2 cellular contexts compared by ENCODE assay signal in the genomic region with DNA sequence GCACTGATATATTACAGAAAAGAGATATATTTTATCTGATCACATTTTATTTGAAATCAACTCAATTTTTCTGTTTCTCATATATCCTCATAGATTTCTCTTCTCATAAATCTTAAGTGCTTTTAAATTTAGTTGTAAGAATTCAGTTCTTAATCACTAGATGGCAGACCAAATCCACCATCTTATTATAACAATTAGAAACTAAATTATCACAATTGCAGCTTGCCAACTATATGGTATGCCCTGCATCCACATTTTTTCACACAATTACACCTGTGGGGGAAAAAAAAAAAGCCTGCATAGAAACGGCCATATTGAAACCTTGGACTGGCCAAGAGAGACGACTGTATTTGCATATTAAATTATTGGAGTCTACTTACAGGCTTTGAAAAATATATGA.
TF ChIP-seq lines count a peak whose summit lies in the region.

No MANE protein-coding gene starts in this region.

TF ChIP-seq in liver, 16 proteins besides CTCF, POLR2A, EP300 and RAD21 (continued from another document):
- TF ChIP-seq, protein P1, sequence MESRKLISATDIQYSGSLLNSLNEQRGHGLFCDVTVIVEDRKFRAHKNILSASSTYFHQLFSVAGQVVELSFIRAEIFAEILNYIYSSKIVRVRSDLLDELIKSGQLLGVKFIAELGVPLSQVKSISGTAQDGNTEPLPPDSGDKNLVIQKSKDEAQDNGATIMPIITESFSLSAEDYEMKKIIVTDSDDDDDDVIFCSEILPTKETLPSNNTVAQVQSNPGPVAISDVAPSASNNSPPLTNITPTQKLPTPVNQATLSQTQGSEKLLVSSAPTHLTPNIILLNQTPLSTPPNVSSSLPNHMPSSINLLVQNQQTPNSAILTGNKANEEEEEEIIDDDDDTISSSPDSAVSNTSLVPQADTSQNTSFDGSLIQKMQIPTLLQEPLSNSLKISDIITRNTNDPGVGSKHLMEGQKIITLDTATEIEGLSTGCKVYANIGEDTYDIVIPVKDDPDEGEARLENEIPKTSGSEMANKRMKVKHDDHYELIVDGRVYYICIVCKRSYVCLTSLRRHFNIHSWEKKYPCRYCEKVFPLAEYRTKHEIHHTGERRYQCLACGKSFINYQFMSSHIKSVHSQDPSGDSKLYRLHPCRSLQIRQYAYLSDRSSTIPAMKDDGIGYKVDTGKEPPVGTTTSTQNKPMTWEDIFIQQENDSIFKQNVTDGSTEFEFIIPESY (IDR thresholded peaks at IDR 0.05), result no peak
- TF ChIP-seq JUND (IDR thresholded peaks at IDR 0.05) (no peak), HNF4A (conservative IDR thresholded peaks at IDR 0.05) (no peak), GABPA (IDR thresholded peaks at IDR 0.05 in 1 of 2, conservative IDR thresholded peaks at IDR 0.05 in 1 of 2) (no peak), FOXA1 (IDR thresholded peaks at IDR 0.05) (no peak), EGR1 (IDR thresholded peaks at IDR 0.05; ENCODE audit: low read depth in 2 of 2) (no peak), SP1 (IDR thresholded peaks at IDR 0.05) (no peak), YY1 (IDR thresholded peaks at IDR 0.05) (no peak), FOXA2 (IDR thresholded peaks at IDR 0.05) (no peak), HNF4G (IDR thresholded peaks at IDR 0.05) (no peak)
- TF ChIP-seq, protein P2, sequence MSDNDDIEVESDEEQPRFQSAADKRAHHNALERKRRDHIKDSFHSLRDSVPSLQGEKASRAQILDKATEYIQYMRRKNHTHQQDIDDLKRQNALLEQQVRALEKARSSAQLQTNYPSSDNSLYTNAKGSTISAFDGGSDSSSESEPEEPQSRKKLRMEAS (IDR thresholded peaks at IDR 0.05), result no peak
- TF ChIP-seq, protein P3, sequence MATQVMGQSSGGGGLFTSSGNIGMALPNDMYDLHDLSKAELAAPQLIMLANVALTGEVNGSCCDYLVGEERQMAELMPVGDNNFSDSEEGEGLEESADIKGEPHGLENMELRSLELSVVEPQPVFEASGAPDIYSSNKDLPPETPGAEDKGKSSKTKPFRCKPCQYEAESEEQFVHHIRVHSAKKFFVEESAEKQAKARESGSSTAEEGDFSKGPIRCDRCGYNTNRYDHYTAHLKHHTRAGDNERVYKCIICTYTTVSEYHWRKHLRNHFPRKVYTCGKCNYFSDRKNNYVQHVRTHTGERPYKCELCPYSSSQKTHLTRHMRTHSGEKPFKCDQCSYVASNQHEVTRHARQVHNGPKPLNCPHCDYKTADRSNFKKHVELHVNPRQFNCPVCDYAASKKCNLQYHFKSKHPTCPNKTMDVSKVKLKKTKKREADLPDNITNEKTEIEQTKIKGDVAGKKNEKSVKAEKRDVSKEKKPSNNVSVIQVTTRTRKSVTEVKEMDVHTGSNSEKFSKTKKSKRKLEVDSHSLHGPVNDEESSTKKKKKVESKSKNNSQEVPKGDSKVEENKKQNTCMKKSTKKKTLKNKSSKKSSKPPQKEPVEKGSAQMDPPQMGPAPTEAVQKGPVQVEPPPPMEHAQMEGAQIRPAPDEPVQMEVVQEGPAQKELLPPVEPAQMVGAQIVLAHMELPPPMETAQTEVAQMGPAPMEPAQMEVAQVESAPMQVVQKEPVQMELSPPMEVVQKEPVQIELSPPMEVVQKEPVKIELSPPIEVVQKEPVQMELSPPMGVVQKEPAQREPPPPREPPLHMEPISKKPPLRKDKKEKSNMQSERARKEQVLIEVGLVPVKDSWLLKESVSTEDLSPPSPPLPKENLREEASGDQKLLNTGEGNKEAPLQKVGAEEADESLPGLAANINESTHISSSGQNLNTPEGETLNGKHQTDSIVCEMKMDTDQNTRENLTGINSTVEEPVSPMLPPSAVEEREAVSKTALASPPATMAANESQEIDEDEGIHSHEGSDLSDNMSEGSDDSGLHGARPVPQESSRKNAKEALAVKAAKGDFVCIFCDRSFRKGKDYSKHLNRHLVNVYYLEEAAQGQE (IDR thresholded peaks at IDR 0.05), result no peak

TF ChIP-seq in SK-N-SH, 30 proteins besides CTCF, POLR2A, EP300 and RAD21 (continued from another document):
- TF ChIP-seq, protein P4, sequence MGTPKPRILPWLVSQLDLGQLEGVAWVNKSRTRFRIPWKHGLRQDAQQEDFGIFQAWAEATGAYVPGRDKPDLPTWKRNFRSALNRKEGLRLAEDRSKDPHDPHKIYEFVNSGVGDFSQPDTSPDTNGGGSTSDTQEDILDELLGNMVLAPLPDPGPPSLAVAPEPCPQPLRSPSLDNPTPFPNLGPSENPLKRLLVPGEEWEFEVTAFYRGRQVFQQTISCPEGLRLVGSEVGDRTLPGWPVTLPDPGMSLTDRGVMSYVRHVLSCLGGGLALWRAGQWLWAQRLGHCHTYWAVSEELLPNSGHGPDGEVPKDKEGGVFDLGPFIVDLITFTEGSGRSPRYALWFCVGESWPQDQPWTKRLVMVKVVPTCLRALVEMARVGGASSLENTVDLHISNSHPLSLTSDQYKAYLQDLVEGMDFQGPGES (IDR thresholded peaks at IDR 0.05; ENCODE audit: low read depth, low read length), result no peak
- TF ChIP-seq, protein P3 (IDR thresholded peaks at IDR 0.05; ENCODE audit: low read depth, low read length), result no peak
- TF ChIP-seq TAF1 (IDR thresholded peaks at IDR 0.05; ENCODE audit: borderline replicate concordance, low read depth, low read length) (no peak), YY1 (IDR thresholded peaks at IDR 0.05; ENCODE audit: low read depth) (peak; percentile 49; the same call in 1 of the 2 replicates), ELF1 (IDR thresholded peaks at IDR 0.05) (no peak), FOXM1 (IDR thresholded peaks at IDR 0.05; ENCODE audit: low read depth) (no peak), JUND (IDR thresholded peaks at IDR 0.05) (no peak), RCOR1 (IDR thresholded peaks at IDR 0.05; ENCODE audit: low read length) (no peak), CHD2 (IDR thresholded peaks at IDR 0.05; ENCODE audit: low read length, partially characterized antibody) (no peak), SMC3 (IDR thresholded peaks at IDR 0.05; ENCODE audit: low read depth, low read length) (peak; percentile 49), GATA2 (CRISPR knock-in tag; IDR thresholded peaks at IDR 0.05) (no peak), NFIC (IDR thresholded peaks at IDR 0.05; ENCODE audit: borderline replicate concordance) (peak; percentile 37; the same call in 1 of the 2 replicates), MEF2A (IDR thresholded peaks at IDR 0.05; ENCODE audit: borderline replicate concordance, low read depth) (no peak), SIN3A (IDR thresholded peaks at IDR 0.05; ENCODE audit: borderline replicate concordance, low read depth, low read length) (no peak), EZH2phosphoT487 (IDR thresholded peaks at IDR 0.05; ENCODE audit: borderline replicate concordance, low read depth) (no peak), TCF12 (IDR thresholded peaks at IDR 0.05) (no peak), GABPA (IDR thresholded peaks at IDR 0.05; ENCODE audit: low read depth) (no peak), FOXJ3 (CRISPR knock-in tag; IDR thresholded peaks at IDR 0.05) (no peak)
- TF ChIP-seq, protein P1 (IDR thresholded peaks at IDR 0.05; ENCODE audit: borderline replicate concordance, low read depth), result no peak
- TF ChIP-seq, protein P5, sequence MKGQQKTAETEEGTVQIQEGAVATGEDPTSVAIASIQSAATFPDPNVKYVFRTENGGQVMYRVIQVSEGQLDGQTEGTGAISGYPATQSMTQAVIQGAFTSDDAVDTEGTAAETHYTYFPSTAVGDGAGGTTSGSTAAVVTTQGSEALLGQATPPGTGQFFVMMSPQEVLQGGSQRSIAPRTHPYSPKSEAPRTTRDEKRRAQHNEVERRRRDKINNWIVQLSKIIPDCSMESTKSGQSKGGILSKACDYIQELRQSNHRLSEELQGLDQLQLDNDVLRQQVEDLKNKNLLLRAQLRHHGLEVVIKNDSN (IDR thresholded peaks at IDR 0.05; ENCODE audit: borderline replicate concordance, low read depth), result no peak
